9 cellular contexts compared by ENCODE assay signal in genomic region chr20:61263084-61263695, GRCh38. TPM values are rescaled to one million over a fixed set of nuclear protein-coding genes. Genes with fewer than 3 reads are reported as not detected.
DNase-seq lines count a peak whose midpoint lies in the region; ATAC-seq and TF ChIP-seq lines count a peak whose summit lies in the region.
"Had no signal": no experiment of that assay in that cellular context is flagged by ENCODE, and none has a peak within 500 bp of the region (broad histone marks: within the 10 kb centered on the region; RNA-seq: fewer than 3 reads in every experiment).

No MANE protein-coding gene starts in this region.

- TF ChIP-seq POLR2A in upper lobe of left lung (IDR thresholded peaks at IDR 0.05) = no peak

- peak; percentile 66 for ATAC-seq in left lobe of liver
- ATAC-seq in upper lobe of left lung (ENCODE audit: low FRiP score in 2 of 2) = no peak
- ATAC-seq in HG02870 (IDR thresholded peaks at IDR 0.05; ENCODE audit: unreplicated experiment) = no peak
- no peak for ATAC-seq in stimulated activated naive B cell treated with anti-CD40 and anti-IgM and Interleukin-4, amounts not matched to agents 10 μg/mL and 1 μg/mL and 100 μg/mL, for 72 hours (replicated peaks)

- no peaks in the 10 kb centered on the region for H3K9me3 ChIP-seq in BE2C
- H3K9me3 ChIP-seq in upper lobe of left lung = no peaks in the 10 kb centered on the region

- H3K36me3 ChIP-seq in BE2C = no peaks in the 10 kb centered on the region
- no peaks in the 10 kb centered on the region for H3K36me3 ChIP-seq in upper lobe of left lung

- H3K27ac ChIP-seq in upper lobe of left lung = no peak overlapping the region
- H3K27ac ChIP-seq: epithelial cell of prostate had no signal

- H3K27me3 ChIP-seq in BE2C (no peaks in the 10 kb centered on the region), upper lobe of left lung (no peaks in the 10 kb centered on the region)

- no peak overlapping the region for H3K4me3 Mint-ChIP-seq in activated naive CD4-positive, alpha-beta T cell treated with anti-CD3 and anti-CD28 coated beads for 36 hours
- H3K4me3 Mint-ChIP-seq in stimulated activated naive B cell treated with anti-CD40 and anti-IgM and Interleukin-4, amounts not matched to agents 10 μg/mL and 1 μg/mL and 100 μg/mL, for 72 hours = no peak overlapping the region

- H3K27ac Mint-ChIP-seq in activated naive CD4-positive, alpha-beta T cell treated with anti-CD3 and anti-CD28 coated beads for 36 hours = no peak overlapping the region
- no peak overlapping the region for H3K27ac Mint-ChIP-seq in stimulated activated naive B cell treated with anti-CD40 and anti-IgM and Interleukin-4, amounts not matched to agents 10 μg/mL and 1 μg/mL and 100 μg/mL, for 72 hours

- DNase-seq in BE2C (peak; percentile 30), HuH-7 (ENCODE audit: low spot score) (peak; percentile 47), left lobe of liver (ENCODE audit: low spot score) (no peak), upper lobe of left lung (no peak), DMS153 (lab: John Stamatoyannopoulos, UW) (no peak)
- DNase-seq in activated naive CD4-positive, alpha-beta T cell treated with anti-CD3 and anti-CD28 coated beads for 36 hours = peak; percentile 50
- no peak for DNase-seq in stimulated activated naive B cell treated with anti-CD40 and anti-IgM and Interleukin-4, amounts not matched to agents 10 μg/mL and 1 μg/mL and 100 μg/mL, for 72 hours

- no peak for TF ChIP-seq EP300 in upper lobe of left lung (IDR thresholded peaks at IDR 0.05)

- peaks cover 1% of the 10 kb centered on the region for H3K9me3 Mint-ChIP-seq in activated naive CD4-positive, alpha-beta T cell treated with anti-CD3 and anti-CD28 coated beads for 36 hours
- peaks cover 0 to 8% of the 10 kb centered on the region in 2 donors for H3K9me3 Mint-ChIP-seq in stimulated activated naive B cell treated with anti-CD40 and anti-IgM and Interleukin-4, amounts not matched to agents 10 μg/mL and 1 μg/mL and 100 μg/mL, for 72 hours

- WGBS in upper lobe of left lung, 2 donors = 40 to 42% methylated on average over 10 of the region's 10 CpGs

- intact Hi-C loops in activated naive CD4-positive, alpha-beta T cell treated with anti-CD3 and anti-CD28 coated beads for 36 hours (cut with micrococcal nuclease) = loop anchor here (1.0 kb wide), 1 partner anchor 1206 kb away; no protein-coding TSS in a partner anchor

- CTCF ChIA-PET in activated naive CD4-positive, alpha-beta T cell treated with anti-CD3 and anti-CD28 coated beads for 36 hours (lab: Charles Lee) = no interaction called here

- H3K36me3 Mint-ChIP-seq in activated naive CD4-positive, alpha-beta T cell treated with anti-CD3 and anti-CD28 coated beads for 36 hours (ENCODE audit: low read depth) = no peaks in the 10 kb centered on the region
- no peaks in the 10 kb centered on the region for H3K36me3 Mint-ChIP-seq in stimulated activated naive B cell treated with anti-CD40 and anti-IgM and Interleukin-4, amounts not matched to agents 10 μg/mL and 1 μg/mL and 100 μg/mL, for 72 hours

- H3K27me3 Mint-ChIP-seq in activated naive CD4-positive, alpha-beta T cell treated with anti-CD3 and anti-CD28 coated beads for 36 hours (ENCODE audit: low read depth) = peaks cover 12% of the 10 kb centered on the region
- H3K27me3 Mint-ChIP-seq in stimulated activated naive B cell treated with anti-CD40 and anti-IgM and Interleukin-4, amounts not matched to agents 10 μg/mL and 1 μg/mL and 100 μg/mL, for 72 hours = no peaks in the 10 kb centered on the region

- no peaks in the 10 kb centered on the region for H3K4me1 Mint-ChIP-seq in activated naive CD4-positive, alpha-beta T cell treated with anti-CD3 and anti-CD28 coated beads for 36 hours (ENCODE audit: low read depth)
- H3K4me1 Mint-ChIP-seq in stimulated activated naive B cell treated with anti-CD40 and anti-IgM and Interleukin-4, amounts not matched to agents 10 μg/mL and 1 μg/mL and 100 μg/mL, for 72 hours = no peaks in the 10 kb centered on the region

- H3K4me1 ChIP-seq in BE2C (no peaks in the 10 kb centered on the region), upper lobe of left lung (no peaks in the 10 kb centered on the region)

- TF ChIP-seq CTCF in BE2C (IDR thresholded peaks at IDR 0.05; ENCODE audit: low read depth, low read length) (peak; percentile 89), upper lobe of left lung (IDR thresholded peaks at IDR 0.05) (peak; percentile 15 to 49 (median 38))

- H3K4me3 ChIP-seq in BE2C (ENCODE audit: low read depth, low read length) (no peak overlapping the region), upper lobe of left lung (no peak overlapping the region)

RNA-seq across cellular contexts. Expression of gene CDH4, which starts 11.1 kb away (rescaled TPM):
- polyA plus RNA-seq in BE2C (2012; ENCODE audit: insufficient read depth, insufficient read length, low read depth) = 0.68 TPM
- total RNA-seq in activated naive CD4-positive, alpha-beta T cell treated with anti-CD3 and anti-CD28 coated beads for 36 hours = under 1 TPM; 0.10 to 0.15 TPM
- not detected for total RNA-seq in left lobe of liver
- total RNA-seq in upper lobe of left lung = 1 to 10 TPM in 1 of 6 donors, under 1 TPM in 4, not detected in 1; 0.20 to 1.0 (median 0.40) TPM

Comparison
In these comparisons a context has a peak if more than half of its experiments do, and no peak if none do; other contexts are left out.
1. DNase-seq: peak in BE2C (single experiment), HuH-7 (single experiment) and activated naive CD4-positive, alpha-beta T cell treated with anti-CD3 and anti-CD28 coated beads for 36 hours (single experiment); none in left lobe of liver (single experiment), upper lobe of left lung (0 of 2), DMS153 (single experiment) and stimulated activated naive B cell treated with anti-CD40 and anti-IgM and Interleukin-4, amounts not matched to agents 10 μg/mL and 1 μg/mL and 100 μg/mL, for 72 hours (single experiment).